Comparison of ENCODE assay signal across 8 cellular contexts in genomic region chr7:50791921-50792341, GRCh38. TPM values are rescaled to one million over a fixed set of nuclear protein-coding genes. Genes with fewer than 3 reads are reported as not detected.
DNase-seq lines count a peak whose midpoint lies in the region; ATAC-seq lines count a peak whose summit lies in the region.

No MANE protein-coding gene starts in this region.

- peaks cover 0 to 19% (median 0%) of the 10 kb centered on the region in 7 donors for H3K9me3 Mint-ChIP-seq in CD4-positive, CD25-positive, alpha-beta regulatory T cell
- H3K9me3 Mint-ChIP-seq in naive thymus-derived CD8-positive, alpha-beta T cell, result peaks cover 0 to 15% (median 1%) of the 10 kb centered on the region in 9 donors

- H3K27me3 ChIP-seq in CD4-positive, CD25-positive, alpha-beta regulatory T cell (ENCODE audit: control insufficient read depth, insufficient read depth, low read length), result peaks cover 32% of the 10 kb centered on the region
- peaks cover 0 to 12% of the 10 kb centered on the region in 2 donors for H3K27me3 ChIP-seq in duodenal mucosa (ENCODE audit: control insufficient read depth in 1 of 2, insufficient read depth in 2 of 2, low read length in 2 of 2)

- no peak overlapping the region for H3K4me3 ChIP-seq in CD4-positive, CD25-positive, alpha-beta regulatory T cell (ENCODE audit: low read depth, low read length)
- peak overlapping the region; percentile 63 to 75 for H3K4me3 ChIP-seq in duodenal mucosa (ENCODE audit: low read depth in 1 of 2, low read length in 2 of 2)

- H3K27ac Mint-ChIP-seq in CD4-positive, CD25-positive, alpha-beta regulatory T cell, result no peak overlapping the region
- peak overlapping the region in 5 of 10 donors; percentile 27 to 87 (median 73) for H3K27ac Mint-ChIP-seq in naive thymus-derived CD8-positive, alpha-beta T cell

- intact Hi-C loops in posterior vena cava (cut with DNase I), result loop anchor here in 1 of 2 donors (10.0 kb wide), 1 partner anchor 273 kb away; no protein-coding TSS in a partner anchor

- no peak for ATAC-seq in CD4-positive, CD25-positive, alpha-beta regulatory T cell (ENCODE audit: low read depth in 2 of 2)
- ATAC-seq in naive thymus-derived CD8-positive, alpha-beta T cell, result no peak
- ATAC-seq in HG03135 (IDR thresholded peaks at IDR 0.05; ENCODE audit: unreplicated experiment) (no peak), HG02759 (IDR thresholded peaks at IDR 0.05; ENCODE audit: unreplicated experiment) (no peak)

- H3K4me1 Mint-ChIP-seq in CD4-positive, CD25-positive, alpha-beta regulatory T cell, result peaks cover 0 to 8% (median 3%) of the 10 kb centered on the region in 4 donors
- H3K4me1 Mint-ChIP-seq in naive thymus-derived CD8-positive, alpha-beta T cell, result peaks cover 3 to 21% (median 16%) of the 10 kb centered on the region in 4 donors

- peak overlapping the region in 3 of 4 donors; percentile 54 to 81 (median 74) for H3K4me3 Mint-ChIP-seq in CD4-positive, CD25-positive, alpha-beta regulatory T cell
- peak overlapping the region; percentile 72 to 91 (median 87) for H3K4me3 Mint-ChIP-seq in naive thymus-derived CD8-positive, alpha-beta T cell

- no peaks in the 10 kb centered on the region for H3K36me3 ChIP-seq in CD4-positive, CD25-positive, alpha-beta regulatory T cell (ENCODE audit: control insufficient read depth, insufficient read depth, low read length)
- no peaks in the 10 kb centered on the region for H3K36me3 ChIP-seq in duodenal mucosa (ENCODE audit: control insufficient read depth in 1 of 2, insufficient read depth in 2 of 2, low read length in 2 of 2)

- H3K4me1 ChIP-seq in CD4-positive, CD25-positive, alpha-beta regulatory T cell (ENCODE audit: control insufficient read depth, insufficient read depth, low read length, poor library complexity, severe bottlenecking), result no peaks in the 10 kb centered on the region
- peaks cover 19 to 21% of the 10 kb centered on the region in 2 donors for H3K4me1 ChIP-seq in duodenal mucosa (ENCODE audit: control insufficient read depth in 1 of 2, insufficient read depth in 2 of 2, low read length in 2 of 2)

- H3K36me3 Mint-ChIP-seq in CD4-positive, CD25-positive, alpha-beta regulatory T cell, result no peaks in the 10 kb centered on the region
- H3K36me3 Mint-ChIP-seq in naive thymus-derived CD8-positive, alpha-beta T cell, result no peaks in the 10 kb centered on the region

- peak overlapping the region; percentile 31 to 61 for H3K9ac ChIP-seq in duodenal mucosa (ENCODE audit: low read depth in 1 of 2, low read length in 2 of 2)

- H3K27ac ChIP-seq in CD4-positive, CD25-positive, alpha-beta regulatory T cell (ENCODE audit: insufficient read depth, low read length, poor library complexity, severe bottlenecking), result no peak overlapping the region
- H3K27ac ChIP-seq in duodenal mucosa (ENCODE audit: low read depth, low read length), result no peak overlapping the region

- peaks cover 3 to 4% of the 10 kb centered on the region in 2 experiments for H3K9me3 ChIP-seq in CD4-positive, CD25-positive, alpha-beta regulatory T cell (ENCODE audit: control insufficient read depth in 2 of 2, low read length in 2 of 2)
- H3K9me3 ChIP-seq in duodenal mucosa (ENCODE audit: control insufficient read depth in 1 of 2, low read length in 2 of 2), result peaks cover 0 to 5% of the 10 kb centered on the region in 2 donors

- no peak for DNase-seq in CD4-positive, CD25-positive, alpha-beta regulatory T cell
- peak; percentile 47 for DNase-seq in MV-4-11 (lab: John Stamatoyannopoulos, UW)
- DNase-seq in naive thymus-derived CD8-positive, alpha-beta T cell, result no peak
- no peak for DNase-seq in posterior vena cava (ENCODE audit: low spot score)
- DNase-seq in AML-193 (lab: John Stamatoyannopoulos, UW), result no peak

- peaks cover 74% of the 10 kb centered on the region for H3K27me3 Mint-ChIP-seq in CD4-positive, CD25-positive, alpha-beta regulatory T cell
- peaks cover 13 to 55% (median 31%) of the 10 kb centered on the region in 5 donors for H3K27me3 Mint-ChIP-seq in naive thymus-derived CD8-positive, alpha-beta T cell

- POLR2A ChIA-PET in naive thymus-derived CD8-positive, alpha-beta T cell (lab: Charles Lee), result no interaction called here

RNA-seq across cellular contexts. Expression of gene GRB10, which starts 9.2 kb away (rescaled TPM):
- total RNA-seq in CD4-positive, CD25-positive, alpha-beta regulatory T cell, result 2.3 TPM
- under 1 TPM in 1 of 4 donors, not detected in 3; 0.25 TPM for polyA plus RNA-seq in CD4-positive, CD25-positive, alpha-beta regulatory T cell
- 1 to 10 TPM in 1 of 2 experiments, under 1 TPM in 1; 0.62 to 1.0 TPM for total RNA-seq in naive thymus-derived CD8-positive, alpha-beta T cell
- 1 to 10 TPM in 2 of 3 donors, under 1 TPM in 1; 0.47 to 2.9 (median 2.0) TPM for polyA plus RNA-seq in naive thymus-derived CD8-positive, alpha-beta T cell
- 10 to 100 TPM; 45.4 to 52.6 TPM for total RNA-seq in posterior vena cava

Comparison
In these comparisons a context has a peak if more than half of its experiments do, and no peak if none do; other contexts are left out.
1. RNA of gene GRB10, which starts 9.2 kb away (total RNA-seq): 45.4 to 52.6 TPM in posterior vena cava; 2.3 TPM in CD4-positive, CD25-positive, alpha-beta regulatory T cell (single experiment) and 0.62 to 1.0 TPM in naive thymus-derived CD8-positive, alpha-beta T cell; every median in the first group is over 10 times any median in the second.